In the genomic region with DNA sequence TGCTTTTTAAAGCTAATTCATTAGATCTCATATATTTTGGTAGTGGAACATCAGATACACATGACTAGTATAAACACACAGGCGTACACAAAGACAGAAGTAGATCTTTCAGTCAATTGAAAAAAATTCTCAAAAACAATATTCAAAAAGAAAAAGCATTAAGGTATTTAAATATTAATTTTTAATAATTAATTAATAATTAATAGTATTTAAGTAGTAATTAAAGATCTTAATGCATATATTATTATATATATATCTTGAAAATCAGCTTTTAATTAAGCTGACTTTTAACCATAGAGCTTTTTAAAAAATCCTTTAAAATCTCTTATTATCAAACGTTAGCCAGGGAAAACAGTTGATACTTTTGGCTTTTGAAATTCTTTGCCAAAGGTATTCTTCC, we compare ENCODE assay signal across 20 cellular contexts.
DNase-seq lines count a peak whose midpoint lies in the region; ATAC-seq, FAIRE-seq and TF ChIP-seq lines count a peak whose summit lies in the region.
"Had no signal": no experiment of that assay in that cellular context is flagged by ENCODE, and none has a peak within 500 bp of the region (broad histone marks: within the 10 kb centered on the region; RNA-seq: fewer than 3 reads in every experiment).

No MANE protein-coding gene starts in this region.

- 55 to 77% methylated on average over 2 of the region's 2 CpGs for WGBS in pancreas, 2 donors

- CTCF ChIA-PET in HEK293T (lab: Yijun Ruan, JAX) = interaction anchor here (0.6 to 1.3 kb wide), 5 partner anchors 9 to 91 kb away, joined by 3 to 5 read pairs (median 3); no protein-coding TSS in a partner anchor

- FAIRE-seq in endometrium (lab: Jason Lieb, UNC) (peak; percentile 69), pancreas (lab: Jason Lieb, UNC) (peak; percentile 56)
- FAIRE-seq: D721Med, GM12892, H54 had no signal

- no peaks in the 10 kb centered on the region for H3K27me3 ChIP-seq in pancreas
- H3K27me3 ChIP-seq in left ventricle myocardium inferior (ENCODE audit: low read depth) = no peaks in the 10 kb centered on the region
- H3K27me3 ChIP-seq: BE2C; BLaER1 treated with 17β-estradiol and CSF1 and Interleukin-3, amounts not matched to agents 10 nM and 100 nM had no signal

- ATAC-seq in pancreas (no peak), omental fat pad (ENCODE audit: low FRiP score) (no peak)

- H3K9me3 ChIP-seq in pancreas (no peaks in the 10 kb centered on the region), left ventricle myocardium inferior (replicated peaks) (no peaks in the 10 kb centered on the region)
- H3K9me3 ChIP-seq: BE2C; BLaER1 treated with 17β-estradiol and CSF1 and Interleukin-3, amounts not matched to agents 10 nM and 100 nM had no signal

- H3K27ac ChIP-seq in pancreas (no peak overlapping the region), left ventricle myocardium inferior (replicated peaks) (no peak overlapping the region)
- H3K27ac ChIP-seq: BLaER1 treated with 17β-estradiol and CSF1 and Interleukin-3, amounts not matched to agents 10 nM and 100 nM had no signal

- POLR2A ChIA-PET in HEK293T (lab: Yijun Ruan, JAX) = no interaction called here

- H3K36me3 ChIP-seq in pancreas (no peaks in the 10 kb centered on the region), left ventricle myocardium inferior (no peaks in the 10 kb centered on the region)
- H3K36me3 ChIP-seq: BE2C; BLaER1 treated with 17β-estradiol and CSF1 and Interleukin-3, amounts not matched to agents 10 nM and 100 nM; HAP-1 had no signal

- intact Hi-C loops in pancreas (cut with DNase I) (no loop called here), left ventricle myocardium inferior (cut with micrococcal nuclease) (no loop called here)

- H3K4me1 ChIP-seq in pancreas (no peaks in the 10 kb centered on the region), left ventricle myocardium inferior (no peaks in the 10 kb centered on the region)
- H3K4me1 ChIP-seq: BE2C; BLaER1 treated with 17β-estradiol and CSF1 and Interleukin-3, amounts not matched to agents 10 nM and 100 nM had no signal

- no peak for TF ChIP-seq CTCF in pancreas (IDR thresholded peaks at IDR 0.05)
- no peak for TF ChIP-seq CTCF in left ventricle myocardium inferior (IDR thresholded peaks at IDR 0.05; ENCODE audit: borderline replicate concordance)
- no peak for TF ChIP-seq CTCF in omental fat pad (IDR thresholded peaks at IDR 0.05)

- no peak for DNase-seq in HEK293T (ENCODE audit: extremely low spot score)
- DNase-seq in pancreas = no peak
- DNase-seq in NCI-H2029 treated with DMSO at 0.1 percent for 48 hours (lab: John Stamatoyannopoulos, UW) = no peak
- no peak for DNase-seq in left ventricle myocardium inferior
- DNase-seq in omental fat pad (ENCODE audit: low spot score) = no peak
- DNase-seq: AML-193; BE2C; CD4-positive, alpha-beta T cell; CD8-positive, alpha-beta memory T cell; DMS 273 treated with DMSO at 0.1 percent for 48 hours; DMS79; EL; GF-D8; GOT3 had no signal

- H3K4me3 ChIP-seq in pancreas (no peak overlapping the region), left ventricle myocardium inferior (no peak overlapping the region)
- H3K4me3 ChIP-seq: BLaER1 treated with 17β-estradiol and CSF1 and Interleukin-3, amounts not matched to agents 10 nM and 100 nM; HAP-1 had no signal

TF ChIP-seq in HEK293T, 16 proteins besides CTCF, POLR2A, EP300 and RAD21:
- TF ChIP-seq ZNF384 (IDR thresholded peaks at IDR 0.05) (no peak), SUZ12 (IDR thresholded peaks at IDR 0.05) (peak; percentile 53; the same call in 1 of the 2 replicates), FOXK2 (IDR thresholded peaks at IDR 0.05) (0 out of 2 replicates have a peak, but pooled peaks have one; percentile 39), BHLHE40 (IDR thresholded peaks at IDR 0.05; ENCODE audit: borderline replicate concordance) (0 out of 2 replicates have a peak, but pooled peaks have one; percentile 23)
